Comparison of ENCODE assay signal across 20 cellular contexts in the genomic region with DNA sequence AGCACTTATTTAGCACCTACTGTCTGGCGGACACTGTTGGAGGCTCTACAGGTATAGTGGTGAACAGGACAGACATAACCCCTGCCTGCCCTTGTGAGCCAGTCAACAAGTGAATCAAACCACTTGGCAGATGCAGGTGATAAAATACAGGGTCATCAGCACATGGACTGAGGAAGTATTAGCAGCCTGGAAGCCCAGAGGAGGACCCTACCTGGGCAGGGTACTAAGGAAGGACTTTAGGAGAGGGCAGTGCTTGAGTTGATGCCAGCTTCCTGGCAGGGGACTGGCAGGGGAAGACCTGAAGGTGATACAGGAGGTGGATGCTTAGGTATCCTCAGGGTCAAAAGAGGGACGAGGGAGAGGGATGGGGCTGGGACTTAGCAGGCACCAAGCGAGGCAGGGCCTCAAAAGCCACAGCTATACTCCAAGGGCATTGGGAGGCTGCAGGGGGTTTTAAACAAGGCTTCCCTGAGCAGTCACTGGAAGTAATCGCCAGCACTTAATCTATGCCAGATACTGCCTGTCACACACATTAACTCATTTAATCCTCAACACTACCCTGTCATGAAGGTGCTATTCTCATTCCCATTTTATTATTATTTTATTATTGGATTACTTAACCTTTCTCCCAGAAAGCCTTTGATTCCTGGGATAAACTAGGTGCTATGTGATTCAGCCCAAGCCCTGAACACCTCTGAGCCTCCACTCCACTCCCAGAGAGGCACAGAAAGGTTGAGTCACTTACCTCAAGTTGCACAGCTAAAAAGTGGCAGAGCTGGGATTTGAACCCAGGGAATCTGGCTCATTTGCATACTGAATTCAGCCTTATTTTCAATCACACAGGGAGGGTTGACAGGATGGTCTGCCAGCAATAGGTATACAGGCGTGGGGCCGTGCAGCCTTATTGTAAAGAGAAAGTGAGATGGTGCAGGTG.
A peak's percentile ranks its signal among the peaks of the same experiment; 100 is the strongest.
DNase-seq lines count a peak whose midpoint lies in the region; ATAC-seq, FAIRE-seq and TF ChIP-seq lines count a peak whose summit lies in the region.
"Had no signal": no experiment of that assay in that cellular context is flagged by ENCODE, and none has a peak within 500 bp of the region (broad histone marks: within the 10 kb centered on the region; RNA-seq: fewer than 3 reads in every experiment).

No MANE protein-coding gene starts in this region.

- in situ Hi-C loops in K562 (cut with MboI), result no loop called here

- H3K4me3 ChIP-seq in K562, result no peak overlapping the region
- no peak overlapping the region for H3K4me3 ChIP-seq in neural progenitor cell
- no peak overlapping the region for H3K4me3 ChIP-seq in ovary
- H3K4me3 ChIP-seq: GM12878, GM23338, Peyer's patch had no signal

- H3K4me3 Mint-ChIP-seq in neural progenitor cell, result no peak overlapping the region
- H3K4me3 Mint-ChIP-seq: CD4-positive, CD25-positive, alpha-beta regulatory T cell; GM23338 had no signal

- H3F3A ChIP-seq in neural progenitor cell (ENCODE audit: low read depth), result peaks cover 10% of the 10 kb centered on the region

- H3K4me1 ChIP-seq in K562 (replicated peaks in 1 of 2; ENCODE audit: control insufficient read depth in 2 of 2, insufficient read depth in 2 of 2, low read length in 2 of 2) (no peaks in the 10 kb centered on the region), neural progenitor cell (peaks cover 6% of the 10 kb centered on the region), ovary (ENCODE audit: insufficient read depth) (no peaks in the 10 kb centered on the region)
- H3K4me1 ChIP-seq: Caco-2, Peyer's patch had no signal

- H4K20me1 ChIP-seq in K562 (replicated peaks; ENCODE audit: control insufficient read depth, insufficient read depth, low read length), result peaks cover 13% of the 10 kb centered on the region
- no peaks in the 10 kb centered on the region for H4K20me1 ChIP-seq in neural progenitor cell (ENCODE audit: low read depth)

- no peak for TF ChIP-seq EP300 in K562 (IDR thresholded peaks at IDR 0.05; ENCODE audit: low read length)
- no peak for TF ChIP-seq EP300 in ovary (IDR thresholded peaks at IDR 0.05)

- intact Hi-C loops in K562 (cut with micrococcal nuclease), result no loop called here
- intact Hi-C loops in ovary (cut with DNase I), result loop anchor here in 1 of 4 donors (10.0 kb wide), 1 partner anchor 64 kb away; no protein-coding TSS in a partner anchor

- POLR2A ChIA-PET in K562 (lab: Yijun Ruan, JAX), result no interaction called here

- no TSS peak for BruUV-seq in K562 (replicated peaks; lab: Mats Ljungman, UMichigan)

- CTCF ChIA-PET in K562 (lab: Yijun Ruan, JAX; ENCODE audit: low intra/inter-chr PET ratio), result no interaction called here

- TF ChIP-seq POLR2A in K562 (conservative IDR thresholded peaks at IDR 0.05) (no peak), ovary (IDR thresholded peaks at IDR 0.05) (no peak)

- peaks cover 15% of the 10 kb centered on the region for H3K4me1 Mint-ChIP-seq in neural progenitor cell
- H3K4me1 Mint-ChIP-seq: CD4-positive, CD25-positive, alpha-beta regulatory T cell had no signal

- no peaks in the 10 kb centered on the region for H3K9me3 ChIP-seq in K562 (replicated peaks; ENCODE audit: control insufficient read depth, insufficient read depth, low read depth, low read length)
- no peaks in the 10 kb centered on the region for H3K9me3 ChIP-seq in neural progenitor cell (ENCODE audit: low read depth)
- H3K9me3 ChIP-seq in ovary, result no peaks in the 10 kb centered on the region
- H3K9me3 ChIP-seq: BE2C, Caco-2, Peyer's patch had no signal

- TF ChIP-seq CTCF in K562 (IDR thresholded peaks at IDR 0.05 in 2 of 3, conservative IDR thresholded peaks at IDR 0.05 in 1 of 3; ENCODE audit: insufficient read depth in 2 of 3, low read depth in 1 of 3, low read length in 3 of 3), result no peak
- TF ChIP-seq CTCF in neural progenitor cell (IDR thresholded peaks at IDR 0.05), result no peak
- no peak for TF ChIP-seq CTCF in ovary (IDR thresholded peaks at IDR 0.05)

- peaks cover 7 to 76% of the 10 kb centered on the region in 2 experiments; a peak in 4 of 5 replicates for H3K27me3 ChIP-seq in K562 (ENCODE audit: control insufficient read depth in 2 of 2, insufficient read depth in 2 of 2, low read length in 2 of 2)
- no peaks in the 10 kb centered on the region for H3K27me3 ChIP-seq in neural progenitor cell
- H3K27me3 ChIP-seq in ovary, result no peaks in the 10 kb centered on the region
- H3K27me3 ChIP-seq: BE2C, Peyer's patch had no signal

- ATAC-seq in K562, result no peak
- no peak for ATAC-seq in left lobe of liver
- ATAC-seq: GM12878, GM23338, HCT116 had no signal

- no peak overlapping the region for H2AFZ ChIP-seq in K562 (ENCODE audit: low read depth, low read length)
- H2AFZ ChIP-seq in neural progenitor cell (replicated peaks), result no peak overlapping the region
- H2AFZ ChIP-seq: GM23338 had no signal

- H3K36me3 ChIP-seq in K562 (ENCODE audit: control insufficient read depth, insufficient read depth, low read length) (no peaks in the 10 kb centered on the region), neural progenitor cell (no peaks in the 10 kb centered on the region), ovary (no peaks in the 10 kb centered on the region)
- H3K36me3 ChIP-seq: BE2C, Peyer's patch had no signal

- H3K27ac ChIP-seq in K562 (ENCODE audit: extremely low read depth, low read depth, low read length) (no peak overlapping the region), neural progenitor cell (no peak overlapping the region), ovary (no peak overlapping the region)
- H3K27ac ChIP-seq: Peyer's patch had no signal

- H3K36me3 Mint-ChIP-seq in neural progenitor cell, result no peaks in the 10 kb centered on the region
- H3K36me3 Mint-ChIP-seq: CD4-positive, CD25-positive, alpha-beta regulatory T cell had no signal

- peaks cover 3% of the 10 kb centered on the region for H3K27me3 Mint-ChIP-seq in neural progenitor cell (ENCODE audit: insufficient read depth, low read depth)
- H3K27me3 Mint-ChIP-seq: CD4-positive, CD25-positive, alpha-beta regulatory T cell had no signal

- WGBS in K562 (ENCODE audit: insufficient coverage, low coverage, missing lambda C conversion rate), result 3% methylated on average over 6 of the region's 6 CpGs
- 62 to 83% (median 80%) methylated on average over 6 of the region's 6 CpGs for WGBS in ovary, 3 donors

- no peaks in the 10 kb centered on the region for H3K9me1 ChIP-seq in K562 (ENCODE audit: control insufficient read depth, insufficient read depth, low read length)

- H3K79me2 ChIP-seq in K562 (ENCODE audit: control insufficient read depth, insufficient read depth, low read length) (no peaks in the 10 kb centered on the region), neural progenitor cell (ENCODE audit: low read depth) (no peaks in the 10 kb centered on the region)

- no peak for FAIRE-seq in K562 (lab: Jason Lieb, UNC)
- FAIRE-seq: GM12878, GM19239 had no signal

- no peak for TF ChIP-seq RAD21 in K562 (CRISPR knock-in tag; conservative IDR thresholded peaks at IDR 0.05 in 1 of 2, IDR thresholded peaks at IDR 0.05 in 1 of 2)

- H3K4me2 ChIP-seq in K562 (ENCODE audit: insufficient read depth, low read length) (no peak overlapping the region), neural progenitor cell (no peak overlapping the region)
- H3K4me2 ChIP-seq: GM23338 had no signal

- no peak overlapping the region for H3K9ac ChIP-seq in K562 (ENCODE audit: insufficient read depth in 1 of 2, low read depth in 2 of 2, low read length in 2 of 2)
- H3K9ac ChIP-seq in neural progenitor cell, result no peak overlapping the region

- no peaks in the 10 kb centered on the region for H3K9me3 Mint-ChIP-seq in neural progenitor cell
- H3K9me3 Mint-ChIP-seq: CD4-positive, CD25-positive, alpha-beta regulatory T cell; GM23338 had no signal

- H3K27ac Mint-ChIP-seq in neural progenitor cell, result peak overlapping the region; percentile 72
- H3K27ac Mint-ChIP-seq: CD4-positive, CD25-positive, alpha-beta regulatory T cell; GM23338 had no signal

- DNase-seq in NCI-H2171 treated with DMSO at 0.1 percent for 48 hours (lab: John Stamatoyannopoulos, UW) (peak; percentile 56), NCI-H2171 (lab: John Stamatoyannopoulos, UW) (no peak), NCI-H446 treated with DMSO at 0.1 percent for 48 hours (lab: John Stamatoyannopoulos, UW) (peak; percentile 28), K562 (ENCODE audit: extremely low read depth in 1 of 4, low spot score in 3 of 4) (no peak), neural progenitor cell (ENCODE audit: low spot score) (no peak), AML-193 (lab: John Stamatoyannopoulos, UW) (no peak), ovary (no peak), left lobe of liver (ENCODE audit: low spot score) (no peak)
- DNase-seq: 8988T; Caco-2; CD4-positive, CD25-positive, alpha-beta regulatory T cell; NCI-H146; NCI-H2227 treated with DMSO at 0.1 percent for 48 hours; NK-92 treated with Interleukin-12 subunit alpha and Interleukin-12 subunit beta, amount 100 ng/mL, for 24 hours; Peyer's patch had no signal

TF ChIP-seq in K562, 482 proteins besides CTCF, POLR2A, EP300 and RAD21:
- TF ChIP-seq ZNF239 (CRISPR knock-in tag; IDR thresholded peaks at IDR 0.05) (no peak), RCOR1 (IDR thresholded peaks at IDR 0.05; ENCODE audit: borderline replicate concordance in 1 of 2, low read depth in 2 of 2, low read length in 2 of 2) (0 out of 4 replicates have a peak, but pooled peaks of 1 of the 2 experiments have one; percentile 16), SIX5 (IDR thresholded peaks at IDR 0.05; ENCODE audit: borderline replicate concordance in 1 of 2, insufficient read depth in 1 of 2, low read depth in 1 of 2, low read length in 2 of 2) (no peak), ADNP (tag; IDR thresholded peaks at IDR 0.05) (peak; percentile 67; the same call in 1 of the 2 replicates), KDM1A (IDR thresholded peaks at IDR 0.05) (0 out of 4 replicates have a peak, but pooled peaks of 1 of the 2 experiments have one; percentile 28), RBM25 (IDR thresholded peaks at IDR 0.05; ENCODE audit: low read depth, low read length, severe bottlenecking) (peak; percentile 51)

Comparison
In these comparisons a context has a peak if more than half of its experiments do, and no peak if none do; other contexts are left out.
1. DNase-seq: peak in NCI-H2171 treated with DMSO at 0.1 percent for 48 hours (single experiment) and NCI-H446 treated with DMSO at 0.1 percent for 48 hours (single experiment); none in NCI-H2171 (single experiment), K562 (0 of 4), neural progenitor cell (single experiment), AML-193 (0 of 2), ovary (0 of 5) and left lobe of liver (single experiment).